In the genomic region with DNA sequence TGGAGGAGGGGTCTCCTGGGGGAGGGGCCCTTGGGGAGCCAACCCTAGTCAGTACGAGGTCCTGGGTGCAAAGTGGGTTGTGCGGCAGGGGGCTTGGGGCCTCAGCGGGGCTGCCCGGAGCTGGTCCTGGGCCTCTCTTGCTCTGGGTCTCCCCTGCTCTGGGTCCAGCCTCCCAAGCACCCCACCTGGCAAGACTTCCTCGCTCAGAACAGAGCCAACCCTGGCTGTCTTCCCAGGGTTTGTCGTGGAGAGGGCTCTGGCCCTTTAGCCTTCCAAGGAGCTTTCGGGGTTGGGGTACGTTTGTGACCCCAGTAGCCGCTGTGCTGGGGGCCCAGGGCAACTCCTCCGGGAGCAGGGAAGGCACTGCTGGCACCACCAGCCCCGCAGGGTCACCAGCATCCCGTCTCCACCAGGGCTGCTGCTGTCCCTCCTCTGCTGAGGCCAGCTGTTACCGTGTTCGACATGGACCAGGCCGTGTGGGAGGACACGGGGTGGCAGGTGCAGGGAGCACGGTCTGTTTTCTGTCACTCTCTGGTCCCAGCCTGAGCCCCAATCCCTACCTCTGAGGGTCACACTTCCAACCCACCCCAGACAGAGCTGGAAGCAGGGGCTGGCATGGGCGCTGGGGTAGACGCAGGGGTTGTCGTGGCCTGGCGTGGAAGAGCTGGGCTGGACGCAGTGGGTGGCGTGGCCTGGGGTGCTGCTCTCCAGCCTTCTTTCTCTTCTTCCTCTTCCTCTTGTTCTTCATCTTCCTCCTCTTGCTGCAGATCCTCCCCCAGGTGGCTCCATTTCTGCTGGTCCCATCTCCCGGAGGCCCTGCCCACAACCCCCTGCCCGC, we compare ENCODE assay signal across 10 cellular contexts. TPM values are rescaled to one million over a fixed set of nuclear protein-coding genes. Genes with fewer than 3 reads are reported as not detected.
DNase-seq lines count a peak whose midpoint lies in the region; ATAC-seq and TF ChIP-seq lines count a peak whose summit lies in the region.
"Had no signal": no experiment of that assay in that cellular context is flagged by ENCODE, and none has a peak within 500 bp of the region (broad histone marks: within the 10 kb centered on the region; RNA-seq: fewer than 3 reads in every experiment).

No MANE protein-coding gene starts in this region.

- no peak for TF ChIP-seq CTCF in SK-N-SH (IDR thresholded peaks at IDR 0.05)
- no peak for TF ChIP-seq CTCF in mucosa of descending colon (IDR thresholded peaks at IDR 0.05)
- no peak for TF ChIP-seq CTCF in tibial nerve (IDR thresholded peaks at IDR 0.05)

- H3K9me2 ChIP-seq in SK-N-SH, result no peaks in the 10 kb centered on the region

- H3K27me3 Mint-ChIP-seq in activated naive CD8-positive, alpha-beta T cell treated with anti-CD3 and anti-CD28 coated beads, Interleukin-2, amount 10 ng/mL, durations not matched to agents 7 days and 5 days, result no peaks in the 10 kb centered on the region
- no peaks in the 10 kb centered on the region for H3K27me3 Mint-ChIP-seq in activated T-helper 1 cell treated with anti-CD3 and anti-CD28 coated beads, Interleukin-12 subunit alpha, Interleukin-12 subunit beta, Interleukin-2, Interleukin-4 antibody, amounts not matched to agents 30 ng/mL and 10 ng/mL and 1 ng/mL, durations not matched to agents 14 hours and 24 hours and 36 hours (ENCODE audit: insufficient read depth)

- POLR2A ChIA-PET in SK-N-SH (lab: Yijun Ruan, JAX), result no interaction called here
- POLR2A ChIA-PET in activated naive CD8-positive, alpha-beta T cell treated with anti-CD3 and anti-CD28 coated beads, Interleukin-2, amount 10 ng/mL, durations not matched to agents 7 days and 5 days (lab: Charles Lee), result interaction anchor here (0.7 to 5.6 kb wide), 4 partner anchors 10 to 27 kb away, joined by 3 to 38 read pairs (median 4); no protein-coding TSS in a partner anchor

- CTCF ChIA-PET in SK-N-SH (lab: Yijun Ruan, JAX), result interaction anchor here (1.8 to 2.1 kb wide), 3 partner anchors 10 to 27 kb away, joined by 6 to 9 read pairs (median 6); no protein-coding TSS in a partner anchor

- H2AFZ ChIP-seq in SK-N-SH (ENCODE audit: low read depth), result no peak overlapping the region

- WGBS in SK-N-SH (ENCODE audit: low lambda C conversion rate), result 88% methylated on average over 14 of the region's 25 CpGs
- 80 to 83% methylated on average over 19 to 25 of the region's 25 CpGs for WGBS in tibial nerve, 2 donors

- intact Hi-C loops in mucosa of descending colon (cut with DNase I, micrococcal nuclease), result no loop called here
- intact Hi-C loops in activated T-helper 1 cell treated with anti-CD3 and anti-CD28 coated beads, Interleukin-12 subunit alpha, Interleukin-12 subunit beta, Interleukin-2, Interleukin-4 antibody, amounts not matched to agents 30 ng/mL and 10 ng/mL and 1 ng/mL, durations not matched to agents 14 hours and 24 hours and 36 hours (cut with micrococcal nuclease), result no loop called here

- no peak for TF ChIP-seq RAD21 in SK-N-SH (IDR thresholded peaks at IDR 0.05; ENCODE audit: low read length)

- H3K79me2 ChIP-seq in SK-N-SH (ENCODE audit: insufficient read depth), result no peaks in the 10 kb centered on the region

- TF ChIP-seq EP300 in SK-N-SH (IDR thresholded peaks at IDR 0.05; ENCODE audit: borderline replicate concordance in 1 of 2, low read depth in 1 of 2, low read length in 1 of 2) (no peak), tibial nerve (IDR thresholded peaks at IDR 0.05) (no peak)

- H3K4me3 ChIP-seq in SK-N-SH (ENCODE audit: low read depth in 2 of 2, low read length in 1 of 2) (no peak overlapping the region), mucosa of descending colon (no peak overlapping the region), tibial nerve (no peak overlapping the region)
- H3K4me3 ChIP-seq: GM12878 had no signal

- H3K36me3 ChIP-seq in SK-N-SH (replicated peaks in 1 of 2; ENCODE audit: control insufficient read depth in 1 of 2, insufficient read depth in 2 of 2, low read length in 1 of 2) (no peaks in the 10 kb centered on the region), mucosa of descending colon (ENCODE audit: low read depth) (no peaks in the 10 kb centered on the region), tibial nerve (peaks cover 0 to 7% (median 0%) of the 10 kb centered on the region in 3 donors)

- peaks cover 8 to 42% of the 10 kb centered on the region in 2 experiments; a peak in 2 of 4 replicates for H3K4me1 ChIP-seq in SK-N-SH (ENCODE audit: control insufficient read depth in 1 of 2, insufficient read depth in 2 of 2, low read depth in 1 of 2, low read length in 1 of 2)
- H3K4me1 ChIP-seq in mucosa of descending colon (ENCODE audit: low read depth), result peaks cover 62% of the 10 kb centered on the region
- H3K4me1 ChIP-seq in tibial nerve, result peaks cover 8 to 68% (median 55%) of the 10 kb centered on the region in 4 donors

- peaks cover 20% of the 10 kb centered on the region for H3K4me1 Mint-ChIP-seq in activated naive CD8-positive, alpha-beta T cell treated with anti-CD3 and anti-CD28 coated beads, Interleukin-2, amount 10 ng/mL, durations not matched to agents 7 days and 5 days
- peaks cover 5% of the 10 kb centered on the region for H3K4me1 Mint-ChIP-seq in activated T-helper 1 cell treated with anti-CD3 and anti-CD28 coated beads, Interleukin-12 subunit alpha, Interleukin-12 subunit beta, Interleukin-2, Interleukin-4 antibody, amounts not matched to agents 30 ng/mL and 10 ng/mL and 1 ng/mL, durations not matched to agents 14 hours and 24 hours and 36 hours (ENCODE audit: low read depth)

- no peaks in the 10 kb centered on the region for H3F3A ChIP-seq in SK-N-SH (replicated peaks; ENCODE audit: insufficient read depth)

- no peak overlapping the region for H3K4me3 Mint-ChIP-seq in activated naive CD8-positive, alpha-beta T cell treated with anti-CD3 and anti-CD28 coated beads, Interleukin-2, amount 10 ng/mL, durations not matched to agents 7 days and 5 days
- H3K4me3 Mint-ChIP-seq in activated T-helper 1 cell treated with anti-CD3 and anti-CD28 coated beads, Interleukin-12 subunit alpha, Interleukin-12 subunit beta, Interleukin-2, Interleukin-4 antibody, amounts not matched to agents 30 ng/mL and 10 ng/mL and 1 ng/mL, durations not matched to agents 14 hours and 24 hours and 36 hours, result no peak overlapping the region

- H3K4me2 ChIP-seq in SK-N-SH, result no peak overlapping the region

- no peaks in the 10 kb centered on the region for H3K27me3 ChIP-seq in SK-N-SH (ENCODE audit: insufficient read depth)
- no peaks in the 10 kb centered on the region for H3K27me3 ChIP-seq in tibial nerve

- no peak for ATAC-seq in SK-N-SH treated with all-trans-retinoic acid at 6 μM for 48 hours
- no peak for ATAC-seq in activated naive CD8-positive, alpha-beta T cell treated with anti-CD3 and anti-CD28 coated beads, Interleukin-2, amount 10 ng/mL, durations not matched to agents 7 days and 5 days (ENCODE audit: low read depth)
- ATAC-seq in mucosa of descending colon, result no peak
- ATAC-seq in GM21723 (IDR thresholded peaks at IDR 0.05; ENCODE audit: unreplicated experiment), result no peak
- ATAC-seq: GM12878 had no signal

- no peaks in the 10 kb centered on the region for H3K9me3 ChIP-seq in SK-N-SH
- no peaks in the 10 kb centered on the region for H3K9me3 ChIP-seq in mucosa of descending colon
- no peaks in the 10 kb centered on the region for H3K9me3 ChIP-seq in tibial nerve

- H3K27ac ChIP-seq in SK-N-SH (ENCODE audit: low read depth in 2 of 2, low read length in 1 of 2), result no peak overlapping the region
- H3K27ac ChIP-seq in tibial nerve, result peak overlapping the region; percentile 83 to 97 (median 90)

- DNase-seq in SK-N-SH, result peak; percentile 54
- no peak for DNase-seq in activated naive CD8-positive, alpha-beta T cell treated with anti-CD3 and anti-CD28 coated beads, Interleukin-2, amount 10 ng/mL, durations not matched to agents 7 days and 5 days
- DNase-seq in mucosa of descending colon, result peak; percentile 35 to 64 (median 61)
- DNase-seq in tibial nerve (ENCODE audit: low spot score in 2 of 2), result no peak
- no peak for DNase-seq in mucosa of gallbladder (ENCODE audit: low spot score)
- DNase-seq in activated T-helper 1 cell treated with anti-CD3 and anti-CD28 coated beads, Interleukin-12 subunit alpha, Interleukin-12 subunit beta, Interleukin-2, Interleukin-4 antibody, amounts not matched to agents 30 ng/mL and 10 ng/mL and 1 ng/mL, durations not matched to agents 14 hours and 24 hours and 36 hours (ENCODE audit: low spot score), result no peak
- DNase-seq: foreskin fibroblast had no signal

- peaks cover 8% of the 10 kb centered on the region for H3K36me3 Mint-ChIP-seq in activated naive CD8-positive, alpha-beta T cell treated with anti-CD3 and anti-CD28 coated beads, Interleukin-2, amount 10 ng/mL, durations not matched to agents 7 days and 5 days
- H3K36me3 Mint-ChIP-seq in activated T-helper 1 cell treated with anti-CD3 and anti-CD28 coated beads, Interleukin-12 subunit alpha, Interleukin-12 subunit beta, Interleukin-2, Interleukin-4 antibody, amounts not matched to agents 30 ng/mL and 10 ng/mL and 1 ng/mL, durations not matched to agents 14 hours and 24 hours and 36 hours (ENCODE audit: low read depth), result peaks cover 5% of the 10 kb centered on the region

- peak overlapping the region; percentile 61 for H3K27ac Mint-ChIP-seq in activated naive CD8-positive, alpha-beta T cell treated with anti-CD3 and anti-CD28 coated beads, Interleukin-2, amount 10 ng/mL, durations not matched to agents 7 days and 5 days
- H3K27ac Mint-ChIP-seq in activated T-helper 1 cell treated with anti-CD3 and anti-CD28 coated beads, Interleukin-12 subunit alpha, Interleukin-12 subunit beta, Interleukin-2, Interleukin-4 antibody, amounts not matched to agents 30 ng/mL and 10 ng/mL and 1 ng/mL, durations not matched to agents 14 hours and 24 hours and 36 hours, result no peak overlapping the region

- no peaks in the 10 kb centered on the region for H3K9me3 Mint-ChIP-seq in activated naive CD8-positive, alpha-beta T cell treated with anti-CD3 and anti-CD28 coated beads, Interleukin-2, amount 10 ng/mL, durations not matched to agents 7 days and 5 days
- H3K9me3 Mint-ChIP-seq in activated T-helper 1 cell treated with anti-CD3 and anti-CD28 coated beads, Interleukin-12 subunit alpha, Interleukin-12 subunit beta, Interleukin-2, Interleukin-4 antibody, amounts not matched to agents 30 ng/mL and 10 ng/mL and 1 ng/mL, durations not matched to agents 14 hours and 24 hours and 36 hours, result no peaks in the 10 kb centered on the region

- TF ChIP-seq POLR2A in tibial nerve (IDR thresholded peaks at IDR 0.05), result no peak

- H3K9ac ChIP-seq in SK-N-SH, result no peak overlapping the region

- H4K20me1 ChIP-seq in SK-N-SH (ENCODE audit: insufficient read depth), result no peaks in the 10 kb centered on the region

RNA-seq across cellular contexts. Expression of gene PWWP2B, which starts 22.9 kb away (rescaled TPM):
- 2.0 and 2.4 TPM in 2 replicates for polyA plus RNA-seq in SK-N-SH (2012; rRNA removed)
- polyA plus RNA-seq in SK-N-SH (2012; cell fraction: cytosol; rRNA removed), result 0.93 and 1.9 TPM in 2 replicates
- polyA plus RNA-seq in SK-N-SH (2012; cell fraction: nucleus; rRNA removed), result 2.3 and 3.2 TPM in 2 replicates
- 10 to 100 TPM; 16.6 to 17.1 TPM for total RNA-seq in activated naive CD8-positive, alpha-beta T cell treated with anti-CD3 and anti-CD28 coated beads, Interleukin-2, amount 10 ng/mL, durations not matched to agents 7 days and 5 days
- 10 to 100 TPM; 37.7 to 55.6 (median 41.7) TPM for total RNA-seq in mucosa of descending colon
- 10 to 100 TPM; 12.6 to 23.7 (median 15.1) TPM for total RNA-seq in tibial nerve
- total RNA-seq in mucosa of gallbladder, result 52.9 TPM
- 4.1 and 4.8 TPM in 2 replicates for total RNA-seq in activated T-helper 1 cell treated with anti-CD3 and anti-CD28 coated beads, Interleukin-12 subunit alpha, Interleukin-12 subunit beta, Interleukin-2, Interleukin-4 antibody, amounts not matched to agents 30 ng/mL and 10 ng/mL and 1 ng/mL, durations not matched to agents 14 hours and 24 hours and 36 hours

Comparison
In these comparisons a context has a peak if more than half of its experiments do, and no peak if none do; other contexts are left out.
1. DNase-seq: peak in SK-N-SH (single experiment) and mucosa of descending colon (3 of 3); none in activated naive CD8-positive, alpha-beta T cell treated with anti-CD3 and anti-CD28 coated beads, Interleukin-2, amount 10 ng/mL, durations not matched to agents 7 days and 5 days (single experiment), tibial nerve (0 of 2), mucosa of gallbladder (single experiment) and activated T-helper 1 cell treated with anti-CD3 and anti-CD28 coated beads, Interleukin-12 subunit alpha, Interleukin-12 subunit beta, Interleukin-2, Interleukin-4 antibody, amounts not matched to agents 30 ng/mL and 10 ng/mL and 1 ng/mL, durations not matched to agents 14 hours and 24 hours and 36 hours (single experiment).
2. H3K27ac ChIP-seq: peak in tibial nerve (4 of 4); none in SK-N-SH (0 of 2).